21 cellular contexts compared by ENCODE assay signal in the genomic region with DNA sequence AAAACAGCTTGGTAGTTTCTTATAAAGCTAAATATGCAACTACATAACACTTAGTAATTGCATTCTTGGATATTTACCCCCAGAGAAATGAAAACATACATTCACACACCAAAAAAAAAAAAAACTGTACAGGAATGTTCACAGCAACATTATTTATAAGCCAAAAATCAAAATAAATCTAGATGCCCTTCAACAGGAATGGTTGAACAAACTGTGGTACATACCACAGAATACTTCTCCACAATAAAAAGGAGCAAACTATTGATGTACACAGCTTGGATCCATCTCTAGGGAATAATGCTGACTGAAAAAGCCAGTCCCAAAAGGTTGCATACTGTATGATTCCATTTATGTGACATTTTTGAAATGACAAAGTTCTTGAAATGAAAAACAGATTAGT.
"Had no signal": no experiment of that assay in that cellular context is flagged by ENCODE, and none has a peak within 500 bp of the region (broad histone marks: within the 10 kb centered on the region; RNA-seq: fewer than 3 reads in every experiment).

No MANE protein-coding gene starts in this region.

- H3K4me3 ChIP-seq: MG63 had no signal

- H3K27ac ChIP-seq: RWPE1 had no signal

- DNase-seq: Karpas-422, KG1, MG63, NCI-H1092, NCI-H1105 treated with DMSO at 0.1 percent for 48 hours, NCI-H1417 treated with DMSO at 0.1 percent for 48 hours, NCI-H146, NCI-H1694 treated with DMSO at 0.1 percent for 48 hours, NCI-H1930, NCI-H2081 treated with DMSO at 0.1 percent for 48 hours, NCI-H2171, NCI-H226, NCI-H446, NCI-H510A, NCI-H524 treated with DMSO at 0.1 percent for 48 hours, NCI-H69, NCI-H774, PC-3, SHP77 had no signal

- H3K27me3 ChIP-seq: MG63 had no signal

- ATAC-seq: Panc1, PC-3 had no signal
